18 cellular contexts compared by ENCODE assay signal in genomic region chr18:5962362-5962761, GRCh38.
DNase-seq lines count a peak whose midpoint lies in the region; ATAC-seq and TF ChIP-seq lines count a peak whose summit lies in the region.
"Had no signal": no experiment of that assay in that cellular context is flagged by ENCODE, and none has a peak within 500 bp of the region (broad histone marks: within the 10 kb centered on the region; RNA-seq: fewer than 3 reads in every experiment).

No MANE protein-coding gene starts in this region.

- DNase-seq in DMS 273 (lab: John Stamatoyannopoulos, UW; ENCODE audit: unreplicated experiment) (peak; percentile 35), DMS 273 treated with DMSO at 0.1 percent for 48 hours (lab: John Stamatoyannopoulos, UW) (no peak), NCI-H69 (lab: John Stamatoyannopoulos, UW) (peak; percentile 94), fibroblast of lung (ENCODE audit: low read depth in 2 of 2) (peak; percentile 4 to 32), neuronal stem cell (ENCODE audit: low spot score) (no peak), posterior vena cava (ENCODE audit: low spot score) (no peak)
- DNase-seq: DMS153; NCI-H1436; NCI-H2081 treated with DMSO at 0.1 percent for 48 hours; NK-92 treated with Interleukin-12 subunit alpha and Interleukin-12 subunit beta, amount 100 ng/mL, for 24 hours; OCI-M1; RPMI8226 had no signal

- H3K4ac ChIP-seq in neuronal stem cell (ENCODE audit: low read length), result no peak overlapping the region

- no peaks in the 10 kb centered on the region for H4K20me1 ChIP-seq in fibroblast of lung (ENCODE audit: control insufficient read depth, extremely low read depth, insufficient read depth, low read length)
- H4K20me1 ChIP-seq: BLaER1 treated with 17β-estradiol and CSF1 and Interleukin-3, amounts not matched to agents 10 nM and 100 nM had no signal

- TF ChIP-seq CTCF in fibroblast of lung (conservative IDR thresholded peaks at IDR 0.05 in 1 of 2, IDR thresholded peaks at IDR 0.05 in 1 of 2; ENCODE audit: low read depth in 1 of 2, low read length in 2 of 2), result no peak

- H3K4me2 ChIP-seq in fibroblast of lung (ENCODE audit: extremely low read depth, insufficient read depth, low read length) (no peak overlapping the region), neuronal stem cell (ENCODE audit: insufficient read depth, low read length, poor library complexity, severe bottlenecking) (no peak overlapping the region)

- no peak overlapping the region for H3K4me3 ChIP-seq in fibroblast of lung (replicated peaks in 1 of 4; ENCODE audit: control extremely low read depth in 1 of 4, insufficient read depth in 1 of 4, low read depth in 3 of 4, low read length in 4 of 4)
- H3K4me3 ChIP-seq in neuronal stem cell (ENCODE audit: low read length in 2 of 2), result no peak overlapping the region
- H3K4me3 ChIP-seq: BLaER1 treated with 17β-estradiol and CSF1 and Interleukin-3, amounts not matched to agents 10 nM and 100 nM; GM12878 had no signal

- ATAC-seq in HG03520 (IDR thresholded peaks at IDR 0.05; ENCODE audit: unreplicated experiment) (no peak), HG03045 (IDR thresholded peaks at IDR 0.05; ENCODE audit: unreplicated experiment) (no peak)
- ATAC-seq: GM12878, HCT116 had no signal

- H4K8ac ChIP-seq in neuronal stem cell (ENCODE audit: low read depth, low read length), result no peak overlapping the region

- peak overlapping the region; percentile 45 for H2AK5ac ChIP-seq in neuronal stem cell (ENCODE audit: low read depth, low read length)

- H3K14ac ChIP-seq in neuronal stem cell (ENCODE audit: low read length), result no peak overlapping the region

- no peaks in the 10 kb centered on the region for H3K79me2 ChIP-seq in fibroblast of lung (ENCODE audit: control insufficient read depth, insufficient read depth, low read length)

- no CpG with 5 or more reads among the region's 6 CpGs for WGBS in neuronal stem cell (ENCODE audit: extremely low coverage in 2 of 2, insufficient read length in 2 of 2, insufficient replicate concordance in 1 of 2), 2 donors

- H3K4me1 ChIP-seq in fibroblast of lung (ENCODE audit: control insufficient read depth, extremely low read depth, insufficient read depth, low read length) (no peaks in the 10 kb centered on the region), neuronal stem cell (ENCODE audit: control insufficient read depth in 2 of 2, insufficient read depth in 1 of 2, low read depth in 1 of 2, low read length in 2 of 2) (peaks cover 2 to 6% of the 10 kb centered on the region in 2 donors)

- H3K27me3 ChIP-seq in fibroblast of lung (ENCODE audit: control insufficient read depth, insufficient read depth, low read length) (no peaks in the 10 kb centered on the region), neuronal stem cell (ENCODE audit: control insufficient read depth in 3 of 3, insufficient read depth in 3 of 3, low read depth in 1 of 3, low read length in 3 of 3) (no peaks in the 10 kb centered on the region)
- H3K27me3 ChIP-seq: BLaER1 treated with 17β-estradiol and CSF1 and Interleukin-3, amounts not matched to agents 10 nM and 100 nM had no signal

- H2BK120ac ChIP-seq in neuronal stem cell (ENCODE audit: low read depth, low read length), result no peak overlapping the region

- peak overlapping the region; percentile 6 for H3K18ac ChIP-seq in neuronal stem cell (ENCODE audit: low read length)

- no peaks in the 10 kb centered on the region for H3K79me1 ChIP-seq in neuronal stem cell (ENCODE audit: low read depth, low read length)

- H2BK12ac ChIP-seq in neuronal stem cell (ENCODE audit: low read length), result no peak overlapping the region

- H3K27ac ChIP-seq in fibroblast of lung (ENCODE audit: insufficient read depth, low read length) (no peak overlapping the region), neuronal stem cell (replicated peaks; ENCODE audit: low read length) (no peak overlapping the region)
- H3K27ac ChIP-seq: 22Rv1; BLaER1 treated with 17β-estradiol and CSF1 and Interleukin-3, amounts not matched to agents 10 nM and 100 nM had no signal

- intact Hi-C loops in posterior vena cava (cut with DNase I), result no loop called here

- no peak overlapping the region for H4K91ac ChIP-seq in neuronal stem cell (ENCODE audit: low read depth, low read length, poor library complexity)

- H3K36me3 ChIP-seq in fibroblast of lung (ENCODE audit: control insufficient read depth, insufficient read depth, low read length) (no peaks in the 10 kb centered on the region), neuronal stem cell (replicated peaks in 1 of 2; ENCODE audit: control insufficient read depth in 2 of 2, insufficient read depth in 2 of 2, low read length in 2 of 2) (no peaks in the 10 kb centered on the region)
- H3K36me3 ChIP-seq: BLaER1 treated with 17β-estradiol and CSF1 and Interleukin-3, amounts not matched to agents 10 nM and 100 nM had no signal

- no peak overlapping the region for H2BK5ac ChIP-seq in neuronal stem cell (ENCODE audit: low read length)

- no peak overlapping the region for H3K9ac ChIP-seq in fibroblast of lung (ENCODE audit: insufficient read depth, low read length)
- no peak overlapping the region for H3K9ac ChIP-seq in neuronal stem cell (ENCODE audit: low read depth, low read length, poor library complexity)
- H3K9ac ChIP-seq: BLaER1 treated with 17β-estradiol and CSF1 and Interleukin-3, amounts not matched to agents 10 nM and 100 nM had no signal

- H3K23ac ChIP-seq in neuronal stem cell (ENCODE audit: low read depth, low read length, poor library complexity), result peak overlapping the region; percentile 57

- H3K9me3 ChIP-seq in fibroblast of lung (ENCODE audit: control insufficient read depth, insufficient read depth, low read depth, low read length), result no peaks in the 10 kb centered on the region
- H3K9me3 ChIP-seq in neuronal stem cell (replicated peaks in 1 of 2; ENCODE audit: control insufficient read depth in 2 of 2, insufficient read depth in 1 of 2, low read depth in 1 of 2, low read length in 2 of 2), result no peaks in the 10 kb centered on the region
- H3K9me3 ChIP-seq: BLaER1 treated with 17β-estradiol and CSF1 and Interleukin-3, amounts not matched to agents 10 nM and 100 nM had no signal

- no peak overlapping the region for H2AFZ ChIP-seq in fibroblast of lung (ENCODE audit: low read length)
- no peak overlapping the region for H2AFZ ChIP-seq in neuronal stem cell (ENCODE audit: low read length)

- H2BK15ac ChIP-seq in neuronal stem cell (ENCODE audit: low read length), result no peak overlapping the region

Comparison
In these comparisons a context has a peak if more than half of its experiments do, and no peak if none do; other contexts are left out.
1. DNase-seq: peak in DMS 273 (single experiment), NCI-H69 (single experiment) and fibroblast of lung (2 of 2); none in DMS 273 treated with DMSO at 0.1 percent for 48 hours (single experiment), neuronal stem cell (single experiment) and posterior vena cava (single experiment).